In genomic region chr17:35795871-35796265, GRCh38 we compare ENCODE assay signal across 9 cellular contexts. TPM values are rescaled to one million over a fixed set of nuclear protein-coding genes. Genes with fewer than 3 reads are reported as not detected.
A peak's percentile ranks its signal among the peaks of the same experiment; 100 is the strongest.
DNase-seq lines count a peak whose midpoint lies in the region; ATAC-seq and TF ChIP-seq lines count a peak whose summit lies in the region.
"Had no signal": no experiment of that assay in that cellular context is flagged by ENCODE, and none has a peak within 500 bp of the region (broad histone marks: within the 10 kb centered on the region; RNA-seq: fewer than 3 reads in every experiment).

No MANE protein-coding gene starts in this region.

- no peaks in the 10 kb centered on the region for H3K79me1 ChIP-seq in H9 (ENCODE audit: insufficient read depth, low read depth, low read length, poor library complexity, severe bottlenecking)

- no peaks in the 10 kb centered on the region for H3K9me2 ChIP-seq in hepatocyte (replicated peaks; ENCODE audit: insufficient read depth)

- no peak overlapping the region for H3K14ac ChIP-seq in H9 (ENCODE audit: insufficient read depth, low read length)

- H3K9ac ChIP-seq in H9 (ENCODE audit: extremely low read depth, insufficient read length, low read length) (no peak overlapping the region), skeletal muscle satellite cell (ENCODE audit: low read depth, low read length) (no peak overlapping the region)

- H3K56ac ChIP-seq in H9 (ENCODE audit: insufficient read length, low read depth, low read length), result no peak overlapping the region

- H3K27me3 ChIP-seq in H9 (ENCODE audit: insufficient read depth, low read length) (peaks cover 33% of the 10 kb centered on the region), hepatocyte (peaks cover 60% of the 10 kb centered on the region), skeletal muscle satellite cell (ENCODE audit: control insufficient read depth, insufficient read depth, low read length) (peaks cover 73% of the 10 kb centered on the region)

- H3K4me3 Mint-ChIP-seq in H9, result peak overlapping the region; percentile 52 to 76
- peak overlapping the region; percentile 60 for H3K4me3 Mint-ChIP-seq in activated CD4-positive, alpha-beta memory T cell treated with anti-CD3 and anti-CD28 coated beads for 36 hours

- H4K20me1 ChIP-seq in H9 (ENCODE audit: control insufficient read depth, insufficient read depth, insufficient read length) (no peaks in the 10 kb centered on the region), hepatocyte (ENCODE audit: insufficient read depth, poor library complexity, severe bottlenecking) (no peaks in the 10 kb centered on the region)

- no peaks in the 10 kb centered on the region for H3K79me2 ChIP-seq in H9 (ENCODE audit: insufficient read depth, low read length)
- H3K79me2 ChIP-seq in hepatocyte, result no peaks in the 10 kb centered on the region

- POLR2A ChIA-PET in activated CD4-positive, alpha-beta memory T cell treated with anti-CD3 and anti-CD28 coated beads for 36 hours (lab: Charles Lee), result interaction anchor here (1.0 to 2.5 kb wide), 2 partner anchors 13 to 31 kb away, joined by 3 to 11 read pairs; partner anchors contain the start of gene TAF15

- no peak overlapping the region for H3K23ac ChIP-seq in H9 (ENCODE audit: insufficient read length, low read depth, low read length)

- no peak overlapping the region for H4K91ac ChIP-seq in H9 (ENCODE audit: insufficient read length, low read depth, low read length)

- no peak overlapping the region for H2BK5ac ChIP-seq in H9 (ENCODE audit: insufficient read length, low read length)

- H2BK15ac ChIP-seq in H9 (ENCODE audit: low read depth, low read length), result no peak overlapping the region

- no peak overlapping the region for H3K4ac ChIP-seq in H9 (ENCODE audit: low read depth, low read length)

- H2BK12ac ChIP-seq in H9 (ENCODE audit: insufficient read length, low read depth, low read length), result no peak overlapping the region

- intact Hi-C loops in activated CD4-positive, alpha-beta memory T cell treated with anti-CD3 and anti-CD28 coated beads for 36 hours (cut with micrococcal nuclease), result no loop called here

- ATAC-seq in HG03196 (IDR thresholded peaks at IDR 0.05; ENCODE audit: unreplicated experiment), result no peak

- no peak overlapping the region for H2BK20ac ChIP-seq in H9 (ENCODE audit: low read depth, low read length, poor library complexity, severe bottlenecking)

- 0 out of 2 replicates have a peak, but pooled peaks cover 2% of the 10 kb centered on the region for H3K4me1 ChIP-seq in H9 (ENCODE audit: insufficient read depth, low read length)
- H3K4me1 ChIP-seq in hepatocyte (ENCODE audit: insufficient read depth), result peaks cover 13% of the 10 kb centered on the region
- peaks cover 17% of the 10 kb centered on the region for H3K4me1 ChIP-seq in skeletal muscle satellite cell (ENCODE audit: control insufficient read depth, insufficient read depth, low read length)

- H3K9me3 Mint-ChIP-seq in H9, result no peaks in the 10 kb centered on the region
- H3K9me3 Mint-ChIP-seq in activated CD4-positive, alpha-beta memory T cell treated with anti-CD3 and anti-CD28 coated beads for 36 hours, result no peaks in the 10 kb centered on the region

- DNase-seq in H9 (no peak), hepatocyte (ENCODE audit: low spot score) (no peak), putamen (ENCODE audit: low spot score) (no peak), NCI-H1092 treated with DMSO at 0.1 percent for 48 hours (lab: John Stamatoyannopoulos, UW) (no peak), middle frontal gyrus (ENCODE audit: extremely low spot score, low spot score) (no peak)
- DNase-seq in activated CD4-positive, alpha-beta memory T cell treated with anti-CD3 and anti-CD28 coated beads for 36 hours, result no peak
- DNase-seq: NCI-H1048 had no signal

- H3K27ac Mint-ChIP-seq in H9, result no peak overlapping the region
- no peak overlapping the region for H3K27ac Mint-ChIP-seq in activated CD4-positive, alpha-beta memory T cell treated with anti-CD3 and anti-CD28 coated beads for 36 hours

- H3K4me2 ChIP-seq in H9 (ENCODE audit: insufficient read depth, insufficient read length, low read length) (peak overlapping the region; percentile 68), hepatocyte (peak overlapping the region; percentile 99), skeletal muscle satellite cell (ENCODE audit: low read length) (peak overlapping the region; percentile 89)

- H2AFZ ChIP-seq in H9 (ENCODE audit: low read length), result no peak overlapping the region
- H2AFZ ChIP-seq in hepatocyte, result peak overlapping the region; percentile 60

- H3K36me3 ChIP-seq in hepatocyte (replicated peaks; ENCODE audit: insufficient read depth, low read depth) (no peaks in the 10 kb centered on the region), skeletal muscle satellite cell (ENCODE audit: insufficient read depth, low read length) (no peaks in the 10 kb centered on the region)

- TF ChIP-seq CTCF in H9 (conservative IDR thresholded peaks at IDR 0.05) (no peak), hepatocyte (IDR thresholded peaks at IDR 0.05; ENCODE audit: poor library complexity) (no peak)

- H4K8ac ChIP-seq in H9 (replicated peaks; ENCODE audit: insufficient read length, low read depth, low read length), result no peak overlapping the region

- H2AK5ac ChIP-seq in H9 (ENCODE audit: insufficient read length, low read length), result no peak overlapping the region

- H3K9me3 ChIP-seq in H9 (ENCODE audit: control insufficient read depth, low read depth, low read length), result no peaks in the 10 kb centered on the region
- H3K9me3 ChIP-seq in hepatocyte (ENCODE audit: low read depth), result no peaks in the 10 kb centered on the region
- no peaks in the 10 kb centered on the region for H3K9me3 ChIP-seq in skeletal muscle satellite cell (replicated peaks; ENCODE audit: low read length)

- H3K27ac ChIP-seq in H9 (ENCODE audit: insufficient read length, low read depth, low read length) (no peak overlapping the region), hepatocyte (no peak overlapping the region)

- peaks cover 6% of the 10 kb centered on the region for H3K23me2 ChIP-seq in H9 (ENCODE audit: insufficient read length, low read depth, low read length, poor library complexity, severe bottlenecking)

- H2BK120ac ChIP-seq in H9 (ENCODE audit: low read depth, low read length, poor library complexity, severe bottlenecking), result no peak overlapping the region

- no peak overlapping the region for H3T11ph ChIP-seq in H9 (ENCODE audit: low read length)

- peaks cover 91% of the 10 kb centered on the region for H3K27me3 Mint-ChIP-seq in H9 (ENCODE audit: low read depth)
- H3K27me3 Mint-ChIP-seq in activated CD4-positive, alpha-beta memory T cell treated with anti-CD3 and anti-CD28 coated beads for 36 hours, result peaks cover 45% of the 10 kb centered on the region

- no peaks in the 10 kb centered on the region for H3K36me3 Mint-ChIP-seq in H9 (ENCODE audit: insufficient read depth in 1 of 3, low read depth in 3 of 3)
- no peaks in the 10 kb centered on the region for H3K36me3 Mint-ChIP-seq in activated CD4-positive, alpha-beta memory T cell treated with anti-CD3 and anti-CD28 coated beads for 36 hours

- H3K4me3 ChIP-seq in hepatocyte (peak overlapping the region; percentile 67), skeletal muscle satellite cell (ENCODE audit: low read length) (peak overlapping the region; percentile 65)

- no CpG with 5 or more reads among the region's 8 CpGs for WGBS in H9 (ENCODE audit: extremely low coverage, insufficient read length, low lambda C conversion rate)
- WGBS in hepatocyte (ENCODE audit: low lambda C conversion rate, missing lambda C conversion rate), result 53% methylated on average over 8 of the region's 8 CpGs

- no peak overlapping the region for H4K5ac ChIP-seq in H9 (ENCODE audit: insufficient read length, low read depth, low read length)

- CTCF ChIA-PET in activated CD4-positive, alpha-beta memory T cell treated with anti-CD3 and anti-CD28 coated beads for 36 hours (lab: Charles Lee), result interaction anchor here (1.0 to 7.2 kb wide), 7 partner anchors 8 to 80 kb away, joined by 3 to 60 read pairs (median 5); partner anchors contain the start of gene TAF15

- no peak overlapping the region for H3K18ac ChIP-seq in H9 (ENCODE audit: insufficient read length, low read depth, low read length)

- H3K4me1 Mint-ChIP-seq in H9, result peaks cover 6 to 18% of the 10 kb centered on the region in 2 experiments
- H3K4me1 Mint-ChIP-seq in activated CD4-positive, alpha-beta memory T cell treated with anti-CD3 and anti-CD28 coated beads for 36 hours (ENCODE audit: low read depth), result peaks cover 14% of the 10 kb centered on the region

RNA-seq across cellular contexts. Expression of gene MMP28, which starts 0.4 kb away (rescaled TPM):
- total RNA-seq in H9 (2021), result not detected in 2 replicates
- not detected for total RNA-seq in activated CD4-positive, alpha-beta memory T cell treated with anti-CD3 and anti-CD28 coated beads for 36 hours
- 11.2 and 18.0 TPM in 2 replicates for total RNA-seq in hepatocyte
- polyA plus RNA-seq in hepatocyte, result 10.8 and 12.0 TPM in 2 replicates
- under 0.01 and 0.51 TPM in 2 replicates for total RNA-seq in skeletal muscle satellite cell (2012; rRNA removed)

RNA-seq across cellular contexts. Expression of gene TAF15, which starts 13.4 kb away (rescaled TPM):
- total RNA-seq in H9 (2021) (290 and 304 TPM in 2 replicates), hepatocyte (36.1 and 48.2 TPM in 2 replicates)
- total RNA-seq in activated CD4-positive, alpha-beta memory T cell treated with anti-CD3 and anti-CD28 coated beads for 36 hours, result 100 to 1,000 TPM; 269 to 271 TPM
- polyA plus RNA-seq in hepatocyte, result 14.8 and 15.7 TPM in 2 replicates
- total RNA-seq in skeletal muscle satellite cell (2012; rRNA removed), result 42.8 and 45.7 TPM in 2 replicates

RNA-seq across cellular contexts. Expression of gene C17orf50, which starts 35.2 kb away (rescaled TPM):
- not detected in 2 replicates for total RNA-seq in H9 (2021)
- not detected for total RNA-seq in activated CD4-positive, alpha-beta memory T cell treated with anti-CD3 and anti-CD28 coated beads for 36 hours
- not detected in 2 replicates for total RNA-seq in hepatocyte
- polyA plus RNA-seq in hepatocyte, result not detected in 2 replicates
- not detected in 2 replicates for total RNA-seq in skeletal muscle satellite cell (2012; rRNA removed)

RNA-seq across cellular contexts. Expression of gene GAS2L2, which starts 42.8 kb away (rescaled TPM):
- not detected in 2 replicates for total RNA-seq in H9 (2021)
- total RNA-seq in activated CD4-positive, alpha-beta memory T cell treated with anti-CD3 and anti-CD28 coated beads for 36 hours, result not detected
- not detected in 2 replicates for total RNA-seq in hepatocyte
- polyA plus RNA-seq in hepatocyte, result not detected in 2 replicates
- under 0.01 TPM in 1 of 2 replicates, not detected in the other for total RNA-seq in skeletal muscle satellite cell (2012; rRNA removed)

Comparison
In these comparisons a context has a peak if more than half of its experiments do, and no peak if none do; other contexts are left out.
1. RNA of gene MMP28, which starts 0.4 kb away (total RNA-seq): 11.2 to 18.0 TPM in hepatocyte; not detected in activated CD4-positive, alpha-beta memory T cell treated with anti-CD3 and anti-CD28 coated beads for 36 hours and not detected in H9; every median in the first group is over 10 times any median in the second.
2. Peak in every context shown above with its lines, with median percentiles within 50 percentile points of each other: H3K4me2 ChIP-seq.